In genomic region chr4:118941799-118942198, GRCh38 we compare ENCODE assay signal across 17 cellular contexts. TPM values are rescaled to one million over a fixed set of nuclear protein-coding genes. Genes with fewer than 3 reads are reported as not detected.
A peak's percentile ranks its signal among the peaks of the same experiment; 100 is the strongest.
DNase-seq lines count a peak whose midpoint lies in the region; ATAC-seq and TF ChIP-seq lines count a peak whose summit lies in the region.
"Had no signal": no experiment of that assay in that cellular context is flagged by ENCODE, and none has a peak within 500 bp of the region (broad histone marks: within the 10 kb centered on the region; RNA-seq: fewer than 3 reads in every experiment).

No MANE protein-coding gene starts in this region.

- H2AFZ ChIP-seq in SK-N-SH (ENCODE audit: low read depth) (no peak overlapping the region), hepatocyte (no peak overlapping the region)

- POLR2A ChIA-PET in SK-N-SH (lab: Yijun Ruan, JAX) (no interaction called here), Caco-2 (lab: Charles Lee) (no interaction called here)

- H3K36me3 Mint-ChIP-seq in Caco-2 (ENCODE audit: insufficient read depth, unreplicated experiment), result no peaks in the 10 kb centered on the region

- TF ChIP-seq RAD21 in SK-N-SH (IDR thresholded peaks at IDR 0.05; ENCODE audit: low read length), result no peak

- no peak overlapping the region for H3K4me2 ChIP-seq in SK-N-SH
- peak overlapping the region; percentile 5 for H3K4me2 ChIP-seq in hepatocyte

- H3K36me3 ChIP-seq in SK-N-SH (replicated peaks in 1 of 2; ENCODE audit: control insufficient read depth in 1 of 2, insufficient read depth in 2 of 2, low read length in 1 of 2) (peaks cover 0 to 15% of the 10 kb centered on the region in 2 experiments), hepatocyte (replicated peaks; ENCODE audit: insufficient read depth, low read depth) (no peaks in the 10 kb centered on the region), aorta (ENCODE audit: control insufficient read depth in 1 of 2, insufficient read depth in 2 of 2, low read length in 1 of 2) (no peaks in the 10 kb centered on the region), Caco-2 (ENCODE audit: control insufficient read depth, insufficient read depth, low read length) (no peaks in the 10 kb centered on the region)
- H3K36me3 ChIP-seq: lower lobe of right lung, pancreas had no signal

- peak overlapping the region in 1 of 2 experiments; percentile 41; a peak in 2 of 4 replicates for H3K27ac ChIP-seq in SK-N-SH (ENCODE audit: low read depth in 2 of 2, low read length in 1 of 2)
- peak overlapping the region; percentile 20 for H3K27ac ChIP-seq in hepatocyte
- H3K27ac ChIP-seq in aorta (ENCODE audit: low read depth in 1 of 2, low read length in 2 of 2), result peak overlapping the region; percentile 70 to 85
- H3K27ac ChIP-seq: A549, lower lobe of right lung, pancreas had no signal

- TF ChIP-seq CTCF in SK-N-SH (IDR thresholded peaks at IDR 0.05), result no peak
- no peak for TF ChIP-seq CTCF in hepatocyte (IDR thresholded peaks at IDR 0.05; ENCODE audit: poor library complexity)
- TF ChIP-seq CTCF in Caco-2 (IDR thresholded peaks at IDR 0.05; ENCODE audit: insufficient read depth in 1 of 2, low read depth in 1 of 2, low read length in 1 of 2, severe bottlenecking in 1 of 2, unreplicated experiment in 1 of 2), result no peak

- BruUV-seq in Caco-2 (replicated peaks; lab: Mats Ljungman, UMichigan), result no TSS peak

- H3K4me3 ChIP-seq in SK-N-SH (ENCODE audit: low read depth in 2 of 2, low read length in 1 of 2) (no peak overlapping the region), hepatocyte (no peak overlapping the region), aorta (ENCODE audit: low read length in 2 of 2) (no peak overlapping the region), Caco-2 (ENCODE audit: low read depth, low read length) (no peak overlapping the region)
- H3K4me3 ChIP-seq: A549, GM12878, lower lobe of right lung, pancreas had no signal

- WGBS in SK-N-SH (ENCODE audit: low lambda C conversion rate), result 66% methylated on average over 6 of the region's 6 CpGs
- WGBS in hepatocyte (ENCODE audit: low lambda C conversion rate, missing lambda C conversion rate), result 51% methylated on average over 6 of the region's 6 CpGs
- WGBS in aorta, 2 donors, result 4 to 7% methylated on average over 6 of the region's 6 CpGs

- H3F3A ChIP-seq in SK-N-SH (replicated peaks; ENCODE audit: insufficient read depth), result no peaks in the 10 kb centered on the region

- H3K4me3 Mint-ChIP-seq in Caco-2 (ENCODE audit: unreplicated experiment), result no peak overlapping the region

- no peak for TF ChIP-seq EP300 in SK-N-SH (IDR thresholded peaks at IDR 0.05; ENCODE audit: borderline replicate concordance in 1 of 2, low read depth in 1 of 2, low read length in 1 of 2)

- intact Hi-C loops in aorta (cut with DNase I), result no loop called here
- intact Hi-C loops in Caco-2 (cut with micrococcal nuclease; ENCODE audit: unreplicated experiment), result no loop called here

- H3K79me2 ChIP-seq in SK-N-SH (ENCODE audit: insufficient read depth) (no peaks in the 10 kb centered on the region), hepatocyte (no peaks in the 10 kb centered on the region)

- H3K9ac ChIP-seq in SK-N-SH, result no peak overlapping the region

- no peaks in the 10 kb centered on the region for H3K9me3 ChIP-seq in SK-N-SH
- no peaks in the 10 kb centered on the region for H3K9me3 ChIP-seq in hepatocyte (ENCODE audit: low read depth)
- H3K9me3 ChIP-seq in aorta (ENCODE audit: control insufficient read depth, low read length), result no peaks in the 10 kb centered on the region
- H3K9me3 ChIP-seq in Caco-2, result no peaks in the 10 kb centered on the region
- H3K9me3 ChIP-seq: A549, lower lobe of right lung, pancreas had no signal

- peaks cover 16% of the 10 kb centered on the region for H3K27me3 Mint-ChIP-seq in Caco-2 (ENCODE audit: insufficient read depth, unreplicated experiment)

- no peak overlapping the region for H3K27ac Mint-ChIP-seq in Caco-2 (ENCODE audit: unreplicated experiment)

- CTCF ChIA-PET in SK-N-SH (lab: Yijun Ruan, JAX), result interaction anchor here (0.6 to 3.4 kb wide), 5 partner anchors 12 to 740 kb away, joined by 3 to 14 read pairs (median 3); no protein-coding TSS in a partner anchor
- CTCF ChIA-PET in Caco-2 (lab: Charles Lee), result no interaction called here

- H3K9me3 Mint-ChIP-seq in Caco-2 (ENCODE audit: unreplicated experiment), result no peaks in the 10 kb centered on the region

- ATAC-seq in SK-N-SH treated with all-trans-retinoic acid at 6 μM for 48 hours (peak; percentile 56; the same call in 2 of the 3 replicates), aorta (ENCODE audit: low FRiP score) (no peak)
- ATAC-seq: A549, GM12878, lower lobe of right lung had no signal

- H3K9me2 ChIP-seq in SK-N-SH (no peaks in the 10 kb centered on the region), hepatocyte (replicated peaks; ENCODE audit: insufficient read depth) (no peaks in the 10 kb centered on the region)

- H4K20me1 ChIP-seq in SK-N-SH (ENCODE audit: insufficient read depth), result no peaks in the 10 kb centered on the region
- H4K20me1 ChIP-seq in hepatocyte (ENCODE audit: insufficient read depth, poor library complexity, severe bottlenecking), result no peaks in the 10 kb centered on the region

- DNase-seq in SK-N-SH, result no peak
- peak; percentile 69 for DNase-seq in amniotic epithelial cell (ENCODE audit: low read depth)
- no peak for DNase-seq in hepatocyte (ENCODE audit: low spot score)
- no peak for DNase-seq in aorta
- DNase-seq in Caco-2, result no peak
- no peak for DNase-seq in NCI-H1694 treated with DMSO at 0.1 percent for 48 hours (lab: John Stamatoyannopoulos, UW)
- no peak for DNase-seq in effector CD8-positive, alpha-beta T cell (lab: John Stamatoyannopoulos, UW)
- DNase-seq: activated gamma-delta T cell treated with Interleukin-2 at 50 U/mL for 16 hours; DMS 273 treated with DMSO at 0.1 percent for 48 hours; lower lobe of right lung; MM.1S; stimulated activated CD4-positive, alpha-beta T cell treated with anti-CD3 and anti-CD28 coated beads, Interleukin-4, amount 100 ng/mL, for 24 hours; SW 1271 had no signal

- H3K4me1 ChIP-seq in SK-N-SH (ENCODE audit: control insufficient read depth in 1 of 2, insufficient read depth in 2 of 2, low read depth in 1 of 2, low read length in 1 of 2), result peaks cover 7 to 26% of the 10 kb centered on the region in 2 experiments; a peak in 3 of 4 replicates
- H3K4me1 ChIP-seq in hepatocyte (ENCODE audit: insufficient read depth), result no peaks in the 10 kb centered on the region
- peaks cover 6 to 12% of the 10 kb centered on the region in 2 donors for H3K4me1 ChIP-seq in aorta (ENCODE audit: control insufficient read depth in 1 of 2, insufficient read depth in 2 of 2, low read length in 2 of 2)
- H3K4me1 ChIP-seq in Caco-2, result no peaks in the 10 kb centered on the region
- H3K4me1 ChIP-seq: lower lobe of right lung, pancreas had no signal

- H3K27me3 ChIP-seq in SK-N-SH (ENCODE audit: insufficient read depth), result no peaks in the 10 kb centered on the region
- H3K27me3 ChIP-seq in hepatocyte, result no peaks in the 10 kb centered on the region
- H3K27me3 ChIP-seq in aorta (ENCODE audit: control insufficient read depth in 1 of 2, insufficient read depth in 2 of 2, low read length in 1 of 2), result no peaks in the 10 kb centered on the region
- H3K27me3 ChIP-seq in Caco-2 (replicated peaks; ENCODE audit: control insufficient read depth, insufficient read depth, low read length), result no peaks in the 10 kb centered on the region
- H3K27me3 ChIP-seq: pancreas had no signal

- no peaks in the 10 kb centered on the region for H3K4me1 Mint-ChIP-seq in Caco-2 (ENCODE audit: low read depth, unreplicated experiment)

TF ChIP-seq in SK-N-SH treated with all-trans-retinoic acid at 6 μM for 48 hours, 23 proteins besides CTCF, POLR2A, EP300 and RAD21 (continues in another document):
- TF ChIP-seq PPARA (CRISPR knock-in tag; IDR thresholded peaks at IDR 0.05; ENCODE audit: borderline replicate concordance), result no peak
- TF ChIP-seq RARB (CRISPR knock-in tag; IDR thresholded peaks at IDR 0.05), result no peak
- no peak for TF ChIP-seq BACH2 (CRISPR knock-in tag; IDR thresholded peaks at IDR 0.05; ENCODE audit: borderline replicate concordance)
- TF ChIP-seq, protein P1, sequence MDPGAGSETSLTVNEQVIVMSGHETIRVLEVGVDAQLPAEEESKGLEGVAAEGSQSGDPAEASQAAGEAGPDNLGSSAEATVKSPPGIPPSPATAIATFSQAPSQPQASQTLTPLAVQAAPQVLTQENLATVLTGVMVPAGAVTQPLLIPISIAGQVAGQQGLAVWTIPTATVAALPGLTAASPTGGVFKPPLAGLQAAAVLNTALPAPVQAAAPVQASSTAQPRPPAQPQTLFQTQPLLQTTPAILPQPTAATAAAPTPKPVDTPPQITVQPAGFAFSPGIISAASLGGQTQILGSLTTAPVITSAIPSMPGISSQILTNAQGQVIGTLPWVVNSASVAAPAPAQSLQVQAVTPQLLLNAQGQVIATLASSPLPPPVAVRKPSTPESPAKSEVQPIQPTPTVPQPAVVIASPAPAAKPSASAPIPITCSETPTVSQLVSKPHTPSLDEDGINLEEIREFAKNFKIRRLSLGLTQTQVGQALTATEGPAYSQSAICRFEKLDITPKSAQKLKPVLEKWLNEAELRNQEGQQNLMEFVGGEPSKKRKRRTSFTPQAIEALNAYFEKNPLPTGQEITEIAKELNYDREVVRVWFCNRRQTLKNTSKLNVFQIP (CRISPR knock-in tag; IDR thresholded peaks at IDR 0.05; ENCODE audit: borderline replicate concordance, low read depth), result no peak

TF ChIP-seq in SK-N-SH, 30 proteins besides CTCF, POLR2A, EP300 and RAD21 (continues in another document):
- TF ChIP-seq FOXM1 (IDR thresholded peaks at IDR 0.05; ENCODE audit: low read depth) (no peak), FOXJ3 (CRISPR knock-in tag; IDR thresholded peaks at IDR 0.05) (no peak), GATA2 (CRISPR knock-in tag; IDR thresholded peaks at IDR 0.05) (no peak)

RNA-seq across cellular contexts. Expression of gene SYNPO2, which starts 53.1 kb away (rescaled TPM):
- polyA plus RNA-seq in SK-N-SH (2012; rRNA removed), result 7.2 and 10.8 TPM in 2 replicates
- 10.9 and 14.7 TPM in 2 replicates for polyA plus RNA-seq in SK-N-SH (2012; cell fraction: cytosol; rRNA removed)
- polyA plus RNA-seq in SK-N-SH (2012; cell fraction: nucleus; rRNA removed), result 6.6 and 10.1 TPM in 2 replicates
- 10.3 and 12.6 TPM in 2 replicates for total RNA-seq in hepatocyte
- polyA plus RNA-seq in hepatocyte, result 3.1 and 3.5 TPM in 2 replicates
- 1,000 to 10,000 TPM in 1 of 2 donors, 100 to 1,000 TPM in 1; 393 to 1,531 TPM for total RNA-seq in aorta
- 100 to 1,000 TPM in 1 of 2 donors, 10 to 100 TPM in 1; 85.9 to 154 TPM for polyA plus RNA-seq in aorta
- total RNA-seq in Caco-2 (2022), result 0.09 and 0.16 TPM in 2 replicates

Comparison
In these comparisons a context has a peak if more than half of its experiments do, and no peak if none do; other contexts are left out.
1. RNA of gene SYNPO2, which starts 53.1 kb away (total RNA-seq): 393 to 1,531 TPM in aorta; 10.3 to 12.6 TPM in hepatocyte and 0.09 to 0.16 TPM in Caco-2; every median in the first group is over 10 times any median in the second.